In the genomic region with DNA sequence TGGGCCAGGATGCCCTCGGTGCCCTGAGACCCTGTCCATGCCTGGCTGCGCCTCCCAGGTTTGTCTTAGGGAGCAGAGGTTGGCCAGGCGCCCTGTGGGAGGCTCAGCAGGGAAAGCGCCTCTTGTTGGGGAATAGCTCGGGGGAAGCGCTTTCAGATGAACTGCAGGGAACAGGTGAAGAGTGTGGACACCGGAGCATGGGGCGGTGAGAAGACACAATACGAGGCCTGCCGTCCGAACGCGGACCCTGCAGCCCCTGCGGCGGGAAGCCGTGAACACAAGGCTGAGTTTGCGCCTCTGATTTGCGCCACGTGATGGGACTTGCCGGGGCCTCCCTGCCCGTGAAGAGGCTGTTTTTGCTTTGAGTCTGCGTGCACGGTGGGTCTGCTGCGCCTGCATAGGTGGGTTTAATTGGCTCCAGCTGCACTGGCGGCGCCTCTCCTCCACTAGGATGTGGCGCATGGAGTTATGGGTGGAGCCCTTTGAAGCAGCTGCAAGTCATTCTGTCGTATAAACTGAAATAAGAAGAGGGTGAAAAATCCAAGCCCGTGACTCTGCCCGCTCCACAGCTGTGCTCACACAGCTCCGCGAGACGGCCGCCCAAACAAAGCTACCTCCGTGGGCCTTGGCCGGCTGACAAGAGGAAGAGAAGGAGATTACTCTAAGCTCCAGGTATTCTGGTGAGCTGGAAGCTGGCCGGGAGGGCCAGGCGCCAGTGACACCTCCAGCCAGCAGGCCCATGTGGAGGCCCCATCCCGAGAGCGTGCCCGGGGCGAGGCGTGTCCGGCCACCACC, we compare ENCODE assay signal across 9 cellular contexts.
A peak's percentile ranks its signal among the peaks of the same experiment; 100 is the strongest.
DNase-seq lines count a peak whose midpoint lies in the region; ATAC-seq, FAIRE-seq and TF ChIP-seq lines count a peak whose summit lies in the region.
"Had no signal": no experiment of that assay in that cellular context is flagged by ENCODE, and none has a peak within 500 bp of the region (broad histone marks: within the 10 kb centered on the region; RNA-seq: fewer than 3 reads in every experiment).

No MANE protein-coding gene starts in this region.

- TF ChIP-seq POLR2A in vagina (IDR thresholded peaks at IDR 0.05) (no peak), erythroblast (IDR thresholded peaks at IDR 0.05; ENCODE audit: low read length) (no peak)

- H3K27me3 ChIP-seq in astrocyte (ENCODE audit: insufficient read depth, low read length) = peaks cover 6% of the 10 kb centered on the region
- no peaks in the 10 kb centered on the region for H3K27me3 ChIP-seq in vagina

- no peaks in the 10 kb centered on the region for H3K36me3 ChIP-seq in astrocyte (ENCODE audit: insufficient read depth, low read length)
- H3K36me3 ChIP-seq in vagina = no peaks in the 10 kb centered on the region

- H3K4me1 Mint-ChIP-seq in astrocyte (ENCODE audit: low read depth, unreplicated experiment) = no peaks in the 10 kb centered on the region
- no peaks in the 10 kb centered on the region for H3K4me1 Mint-ChIP-seq in activated T-helper 17 cell treated with anti-CD3 and anti-CD28 coated beads, Interleukin-2, amount 50 U/mL, for 72 hours
- H3K4me1 Mint-ChIP-seq: activated naive CD4-positive, alpha-beta T cell treated with anti-CD3 and anti-CD28 coated beads, Interleukin-2, amount 50 U/mL, for 24 hours had no signal

- intact Hi-C loops in vagina (cut with DNase I) = no loop called here

- H3K4me3 ChIP-seq in astrocyte (ENCODE audit: insufficient read depth, low read depth, low read length) = no peak overlapping the region
- H3K4me3 ChIP-seq in vagina = peak overlapping the region in 1 of 2 donors; percentile 10

- DNase-seq in activated naive CD4-positive, alpha-beta T cell treated with anti-CD3 and anti-CD28 coated beads, Interleukin-2, amount 50 U/mL, for 16 hours = peak; percentile 7
- no peak for DNase-seq in activated naive CD4-positive, alpha-beta T cell (lab: John Stamatoyannopoulos, UW)
- peak; percentile 77 for DNase-seq in astrocyte (ENCODE audit: low read depth)
- peak; percentile 49 for DNase-seq in islet precursor cell
- DNase-seq in vagina (ENCODE audit: extremely low spot score in 2 of 2) = no peak
- DNase-seq in erythroblast (lab: John Stamatoyannopoulos, UW) = no peak
- no peak for DNase-seq in hepatic stellate cell (ENCODE audit: low spot score)

- H3K9me3 ChIP-seq in astrocyte (ENCODE audit: insufficient read depth, low read depth, low read length) (peaks cover 21% of the 10 kb centered on the region), vagina (no peaks in the 10 kb centered on the region)

- H3K4me2 ChIP-seq in astrocyte (ENCODE audit: low read length) = peak overlapping the region; percentile 15

- peaks cover 17% of the 10 kb centered on the region for H3K9me3 Mint-ChIP-seq in astrocyte (ENCODE audit: unreplicated experiment)
- H3K9me3 Mint-ChIP-seq in activated T-helper 17 cell treated with anti-CD3 and anti-CD28 coated beads, Interleukin-2, amount 50 U/mL, for 72 hours = peaks cover 12% of the 10 kb centered on the region
- H3K9me3 Mint-ChIP-seq: activated naive CD4-positive, alpha-beta T cell treated with anti-CD3 and anti-CD28 coated beads, Interleukin-2, amount 50 U/mL, for 24 hours had no signal

- no peak overlapping the region for H3K9ac ChIP-seq in astrocyte (ENCODE audit: low read length)

- no peak overlapping the region for H3K4me3 Mint-ChIP-seq in astrocyte (ENCODE audit: unreplicated experiment)
- no peak overlapping the region for H3K4me3 Mint-ChIP-seq in activated T-helper 17 cell treated with anti-CD3 and anti-CD28 coated beads, Interleukin-2, amount 50 U/mL, for 72 hours
- H3K4me3 Mint-ChIP-seq: activated naive CD4-positive, alpha-beta T cell treated with anti-CD3 and anti-CD28 coated beads, Interleukin-2, amount 50 U/mL, for 24 hours had no signal

- TF ChIP-seq CTCF in astrocyte (IDR thresholded peaks at IDR 0.05; ENCODE audit: insufficient read depth, low read depth, low read length) = no peak
- TF ChIP-seq CTCF in vagina (IDR thresholded peaks at IDR 0.05) = no peak

- no peak overlapping the region for H3K27ac Mint-ChIP-seq in astrocyte (ENCODE audit: unreplicated experiment)
- no peak overlapping the region for H3K27ac Mint-ChIP-seq in activated T-helper 17 cell treated with anti-CD3 and anti-CD28 coated beads, Interleukin-2, amount 50 U/mL, for 72 hours
- H3K27ac Mint-ChIP-seq: activated naive CD4-positive, alpha-beta T cell treated with anti-CD3 and anti-CD28 coated beads, Interleukin-2, amount 50 U/mL, for 24 hours had no signal

- H2AFZ ChIP-seq in astrocyte (ENCODE audit: low read depth, low read length) = no peak overlapping the region

- H3K79me2 ChIP-seq in astrocyte (ENCODE audit: insufficient read depth, low read length) = no peaks in the 10 kb centered on the region

- H3K27ac ChIP-seq in astrocyte (ENCODE audit: low read depth, low read length) (peak overlapping the region; percentile 33), vagina (peak overlapping the region; percentile 67)

- no peak for FAIRE-seq in astrocyte (lab: Jason Lieb, UNC)

- no peak for ATAC-seq in activated T-helper 17 cell treated with anti-CD3 and anti-CD28 coated beads, Interleukin-2, amount 50 U/mL, for 72 hours (replicated peaks)

- H3K27me3 Mint-ChIP-seq in astrocyte (ENCODE audit: low read depth, unreplicated experiment) = peaks cover 7% of the 10 kb centered on the region
- no peaks in the 10 kb centered on the region for H3K27me3 Mint-ChIP-seq in activated T-helper 17 cell treated with anti-CD3 and anti-CD28 coated beads, Interleukin-2, amount 50 U/mL, for 72 hours
- H3K27me3 Mint-ChIP-seq: activated naive CD4-positive, alpha-beta T cell treated with anti-CD3 and anti-CD28 coated beads, Interleukin-2, amount 50 U/mL, for 24 hours had no signal

- peaks cover 5% of the 10 kb centered on the region for H3K36me3 Mint-ChIP-seq in astrocyte (ENCODE audit: low read depth, unreplicated experiment)
- H3K36me3 Mint-ChIP-seq in activated T-helper 17 cell treated with anti-CD3 and anti-CD28 coated beads, Interleukin-2, amount 50 U/mL, for 72 hours (ENCODE audit: low read depth) = no peaks in the 10 kb centered on the region
- H3K36me3 Mint-ChIP-seq: activated naive CD4-positive, alpha-beta T cell treated with anti-CD3 and anti-CD28 coated beads, Interleukin-2, amount 50 U/mL, for 24 hours had no signal

- H4K20me1 ChIP-seq in astrocyte (ENCODE audit: insufficient read depth, low read length) = no peaks in the 10 kb centered on the region

- H3K4me1 ChIP-seq in astrocyte (ENCODE audit: insufficient read depth, low read length) = peaks cover 21% of the 10 kb centered on the region
- peaks cover 33% of the 10 kb centered on the region for H3K4me1 ChIP-seq in vagina

Comparison
In these comparisons a context has a peak if more than half of its experiments do, and no peak if none do; other contexts are left out.
1. DNase-seq: peak in activated naive CD4-positive, alpha-beta T cell treated with anti-CD3 and anti-CD28 coated beads, Interleukin-2, amount 50 U/mL, for 16 hours (single experiment), astrocyte (single experiment) and islet precursor cell (single experiment); none in activated naive CD4-positive, alpha-beta T cell (0 of 4), vagina (0 of 2), erythroblast (0 of 2) and hepatic stellate cell (single experiment).